1 cellular context compared by ENCODE assay signal in the genomic region with DNA sequence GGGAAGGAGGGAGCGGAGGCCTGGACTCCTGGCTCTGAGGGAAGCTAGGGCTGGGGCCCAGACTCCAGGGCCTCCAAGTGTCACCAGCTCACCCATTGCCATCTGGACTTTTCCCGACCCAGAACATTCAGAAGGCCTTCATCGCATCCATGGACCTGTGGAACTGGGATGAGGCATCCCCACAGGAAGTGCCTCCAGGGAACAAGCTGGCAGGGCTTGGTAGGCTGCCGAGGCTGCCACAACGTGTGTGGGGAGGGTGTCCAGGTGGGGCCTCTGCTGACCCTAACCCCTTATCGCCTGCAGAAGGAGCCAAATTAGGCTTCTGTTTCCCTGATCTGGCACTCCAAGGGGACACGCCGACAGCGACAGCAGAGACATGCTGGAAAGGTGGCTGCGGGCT.
TF ChIP-seq lines count a peak whose summit lies in the region.

No MANE protein-coding gene starts in this region.

TF ChIP-seq in H1, 55 proteins besides CTCF, POLR2A, EP300 and RAD21:
- TF ChIP-seq RBBP5 (IDR thresholded peaks at IDR 0.05; ENCODE audit: borderline replicate concordance, low read depth, low read length) (no peak), HDAC2 (IDR thresholded peaks at IDR 0.05; ENCODE audit: borderline replicate concordance in 1 of 2, low read depth in 2 of 2, low read length in 2 of 2) (no peak), SIX5 (IDR thresholded peaks at IDR 0.05; ENCODE audit: low read depth, low read length) (no peak), CHD2 (IDR thresholded peaks at IDR 0.05; ENCODE audit: low read length) (no peak), SIRT6 (IDR thresholded peaks at IDR 0.05; ENCODE audit: low read length) (no peak), TAF7 (optimal IDR thresholded peaks at IDR 0.05; ENCODE audit: borderline replicate concordance, low read depth, low read length) (no peak), TAF1 (IDR thresholded peaks at IDR 0.05; ENCODE audit: low read depth, low read length) (no peak), BRCA1 (IDR thresholded peaks at IDR 0.05; ENCODE audit: low read depth, low read length) (no peak), KDM5A (IDR thresholded peaks at IDR 0.05; ENCODE audit: low read length) (no peak), SP2 (IDR thresholded peaks at IDR 0.05; ENCODE audit: low read length) (no peak), CBX5 (IDR thresholded peaks at IDR 0.05; ENCODE audit: low read depth, low read length) (no peak)
- TF ChIP-seq, protein P1, sequence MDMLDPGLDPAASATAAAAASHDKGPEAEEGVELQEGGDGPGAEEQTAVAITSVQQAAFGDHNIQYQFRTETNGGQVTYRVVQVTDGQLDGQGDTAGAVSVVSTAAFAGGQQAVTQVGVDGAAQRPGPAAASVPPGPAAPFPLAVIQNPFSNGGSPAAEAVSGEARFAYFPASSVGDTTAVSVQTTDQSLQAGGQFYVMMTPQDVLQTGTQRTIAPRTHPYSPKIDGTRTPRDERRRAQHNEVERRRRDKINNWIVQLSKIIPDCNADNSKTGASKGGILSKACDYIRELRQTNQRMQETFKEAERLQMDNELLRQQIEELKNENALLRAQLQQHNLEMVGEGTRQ (IDR thresholded peaks at IDR 0.05; ENCODE audit: low read length): no peak
- TF ChIP-seq, protein P2, sequence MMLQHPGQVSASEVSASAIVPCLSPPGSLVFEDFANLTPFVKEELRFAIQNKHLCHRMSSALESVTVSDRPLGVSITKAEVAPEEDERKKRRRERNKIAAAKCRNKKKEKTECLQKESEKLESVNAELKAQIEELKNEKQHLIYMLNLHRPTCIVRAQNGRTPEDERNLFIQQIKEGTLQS (IDR thresholded peaks at IDR 0.05; ENCODE audit: insufficient read depth, low read depth, low read length): no peak
- TF ChIP-seq, protein P3, sequence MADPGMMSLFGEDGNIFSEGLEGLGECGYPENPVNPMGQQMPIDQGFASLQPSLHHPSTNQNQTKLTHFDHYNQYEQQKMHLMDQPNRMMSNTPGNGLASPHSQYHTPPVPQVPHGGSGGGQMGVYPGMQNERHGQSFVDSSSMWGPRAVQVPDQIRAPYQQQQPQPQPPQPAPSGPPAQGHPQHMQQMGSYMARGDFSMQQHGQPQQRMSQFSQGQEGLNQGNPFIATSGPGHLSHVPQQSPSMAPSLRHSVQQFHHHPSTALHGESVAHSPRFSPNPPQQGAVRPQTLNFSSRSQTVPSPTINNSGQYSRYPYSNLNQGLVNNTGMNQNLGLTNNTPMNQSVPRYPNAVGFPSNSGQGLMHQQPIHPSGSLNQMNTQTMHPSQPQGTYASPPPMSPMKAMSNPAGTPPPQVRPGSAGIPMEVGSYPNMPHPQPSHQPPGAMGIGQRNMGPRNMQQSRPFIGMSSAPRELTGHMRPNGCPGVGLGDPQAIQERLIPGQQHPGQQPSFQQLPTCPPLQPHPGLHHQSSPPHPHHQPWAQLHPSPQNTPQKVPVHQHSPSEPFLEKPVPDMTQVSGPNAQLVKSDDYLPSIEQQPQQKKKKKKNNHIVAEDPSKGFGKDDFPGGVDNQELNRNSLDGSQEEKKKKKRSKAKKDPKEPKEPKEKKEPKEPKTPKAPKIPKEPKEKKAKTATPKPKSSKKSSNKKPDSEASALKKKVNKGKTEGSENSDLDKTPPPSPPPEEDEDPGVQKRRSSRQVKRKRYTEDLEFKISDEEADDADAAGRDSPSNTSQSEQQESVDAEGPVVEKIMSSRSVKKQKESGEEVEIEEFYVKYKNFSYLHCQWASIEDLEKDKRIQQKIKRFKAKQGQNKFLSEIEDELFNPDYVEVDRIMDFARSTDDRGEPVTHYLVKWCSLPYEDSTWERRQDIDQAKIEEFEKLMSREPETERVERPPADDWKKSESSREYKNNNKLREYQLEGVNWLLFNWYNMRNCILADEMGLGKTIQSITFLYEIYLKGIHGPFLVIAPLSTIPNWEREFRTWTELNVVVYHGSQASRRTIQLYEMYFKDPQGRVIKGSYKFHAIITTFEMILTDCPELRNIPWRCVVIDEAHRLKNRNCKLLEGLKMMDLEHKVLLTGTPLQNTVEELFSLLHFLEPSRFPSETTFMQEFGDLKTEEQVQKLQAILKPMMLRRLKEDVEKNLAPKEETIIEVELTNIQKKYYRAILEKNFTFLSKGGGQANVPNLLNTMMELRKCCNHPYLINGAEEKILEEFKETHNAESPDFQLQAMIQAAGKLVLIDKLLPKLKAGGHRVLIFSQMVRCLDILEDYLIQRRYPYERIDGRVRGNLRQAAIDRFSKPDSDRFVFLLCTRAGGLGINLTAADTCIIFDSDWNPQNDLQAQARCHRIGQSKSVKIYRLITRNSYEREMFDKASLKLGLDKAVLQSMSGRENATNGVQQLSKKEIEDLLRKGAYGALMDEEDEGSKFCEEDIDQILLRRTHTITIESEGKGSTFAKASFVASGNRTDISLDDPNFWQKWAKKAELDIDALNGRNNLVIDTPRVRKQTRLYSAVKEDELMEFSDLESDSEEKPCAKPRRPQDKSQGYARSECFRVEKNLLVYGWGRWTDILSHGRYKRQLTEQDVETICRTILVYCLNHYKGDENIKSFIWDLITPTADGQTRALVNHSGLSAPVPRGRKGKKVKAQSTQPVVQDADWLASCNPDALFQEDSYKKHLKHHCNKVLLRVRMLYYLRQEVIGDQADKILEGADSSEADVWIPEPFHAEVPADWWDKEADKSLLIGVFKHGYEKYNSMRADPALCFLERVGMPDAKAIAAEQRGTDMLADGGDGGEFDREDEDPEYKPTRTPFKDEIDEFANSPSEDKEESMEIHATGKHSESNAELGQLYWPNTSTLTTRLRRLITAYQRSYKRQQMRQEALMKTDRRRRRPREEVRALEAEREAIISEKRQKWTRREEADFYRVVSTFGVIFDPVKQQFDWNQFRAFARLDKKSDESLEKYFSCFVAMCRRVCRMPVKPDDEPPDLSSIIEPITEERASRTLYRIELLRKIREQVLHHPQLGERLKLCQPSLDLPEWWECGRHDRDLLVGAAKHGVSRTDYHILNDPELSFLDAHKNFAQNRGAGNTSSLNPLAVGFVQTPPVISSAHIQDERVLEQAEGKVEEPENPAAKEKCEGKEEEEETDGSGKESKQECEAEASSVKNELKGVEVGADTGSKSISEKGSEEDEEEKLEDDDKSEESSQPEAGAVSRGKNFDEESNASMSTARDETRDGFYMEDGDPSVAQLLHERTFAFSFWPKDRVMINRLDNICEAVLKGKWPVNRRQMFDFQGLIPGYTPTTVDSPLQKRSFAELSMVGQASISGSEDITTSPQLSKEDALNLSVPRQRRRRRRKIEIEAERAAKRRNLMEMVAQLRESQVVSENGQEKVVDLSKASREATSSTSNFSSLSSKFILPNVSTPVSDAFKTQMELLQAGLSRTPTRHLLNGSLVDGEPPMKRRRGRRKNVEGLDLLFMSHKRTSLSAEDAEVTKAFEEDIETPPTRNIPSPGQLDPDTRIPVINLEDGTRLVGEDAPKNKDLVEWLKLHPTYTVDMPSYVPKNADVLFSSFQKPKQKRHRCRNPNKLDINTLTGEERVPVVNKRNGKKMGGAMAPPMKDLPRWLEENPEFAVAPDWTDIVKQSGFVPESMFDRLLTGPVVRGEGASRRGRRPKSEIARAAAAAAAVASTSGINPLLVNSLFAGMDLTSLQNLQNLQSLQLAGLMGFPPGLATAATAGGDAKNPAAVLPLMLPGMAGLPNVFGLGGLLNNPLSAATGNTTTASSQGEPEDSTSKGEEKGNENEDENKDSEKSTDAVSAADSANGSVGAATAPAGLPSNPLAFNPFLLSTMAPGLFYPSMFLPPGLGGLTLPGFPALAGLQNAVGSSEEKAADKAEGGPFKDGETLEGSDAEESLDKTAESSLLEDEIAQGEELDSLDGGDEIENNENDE (IDR thresholded peaks at IDR 0.05; ENCODE audit: insufficient replicate concordance, low read length): no peak
